Comparison of ENCODE assay signal across 9 cellular contexts in the genomic region with DNA sequence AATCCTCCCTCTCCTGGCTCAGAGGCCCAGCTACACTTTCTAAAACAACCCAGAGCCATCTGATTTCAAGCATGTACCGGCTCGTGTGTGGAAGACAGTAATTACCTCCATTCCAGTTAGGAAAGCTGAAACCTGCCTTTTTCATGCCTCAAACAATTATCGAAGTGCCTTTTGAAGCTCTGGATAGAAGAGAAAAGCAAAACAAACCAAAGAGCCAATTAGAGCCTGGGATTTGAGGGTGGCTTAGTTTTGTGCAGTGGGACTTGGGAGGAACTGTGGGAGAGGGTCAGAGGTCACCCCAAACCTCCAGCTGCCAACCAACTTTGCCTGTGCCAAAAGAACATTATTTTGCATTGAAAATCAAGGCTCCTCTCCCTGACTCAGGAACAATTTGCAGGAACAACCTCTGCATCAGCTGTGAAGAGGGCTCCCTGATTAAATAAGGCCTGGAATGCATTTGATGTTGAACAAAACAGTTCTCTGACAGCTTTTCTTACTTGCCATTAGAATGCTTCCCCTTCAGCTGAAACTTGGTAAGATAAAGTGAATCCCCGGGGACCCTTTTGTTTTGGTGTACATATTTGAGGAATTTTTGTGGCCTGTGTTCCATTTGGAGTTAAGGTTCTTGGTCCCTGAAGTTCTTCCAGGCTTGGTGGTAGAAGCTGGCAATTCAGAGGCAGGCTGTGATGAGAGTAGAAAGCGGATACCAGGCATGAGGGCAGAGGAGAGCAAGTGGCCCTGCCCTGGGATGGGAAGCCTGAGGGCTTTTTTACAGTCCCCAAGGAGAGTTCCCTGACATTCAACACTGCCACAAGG.
DNase-seq lines count a peak whose midpoint lies in the region; ATAC-seq and TF ChIP-seq lines count a peak whose summit lies in the region.
"Had no signal": no experiment of that assay in that cellular context is flagged by ENCODE, and none has a peak within 500 bp of the region (broad histone marks: within the 10 kb centered on the region; RNA-seq: fewer than 3 reads in every experiment).

No MANE protein-coding gene starts in this region.

- ATAC-seq in lower lobe of right lung (no peak), GM21423 (IDR thresholded peaks at IDR 0.05; ENCODE audit: unreplicated experiment) (no peak)

- TF ChIP-seq CTCF in coronary artery (IDR thresholded peaks at IDR 0.05) (no peak), lower lobe of right lung (IDR thresholded peaks at IDR 0.05) (no peak)

- no peaks in the 10 kb centered on the region for H3K9me3 ChIP-seq in lower lobe of right lung

- DNase-seq in NCI-H1105 treated with DMSO at 0.1 percent for 48 hours (lab: John Stamatoyannopoulos, UW) (peak; percentile 65), coronary artery (ENCODE audit: low spot score) (peak; percentile 70), lower lobe of right lung (no peak), stromal cell of bone marrow (ENCODE audit: low read depth) (peak; percentile 51), NCI-H82 treated with DMSO at 0.1 percent for 48 hours (lab: John Stamatoyannopoulos, UW; ENCODE audit: unreplicated experiment) (no peak), iPS-NIHi11 (ENCODE audit: low spot score) (no peak)
- no peak for DNase-seq in activated CD4-positive, alpha-beta T cell treated with anti-CD3 and anti-CD28 coated beads, Interleukin-2, amount 50 U/mL, for 4 hours
- DNase-seq: T-helper 1 cell had no signal

- H3K4me3 ChIP-seq in coronary artery (no peak overlapping the region), lower lobe of right lung (no peak overlapping the region)

- intact Hi-C loops in lower lobe of right lung (cut with DNase I) = no loop called here

- H3K27ac ChIP-seq in coronary artery (peak overlapping the region; percentile 64 to 79), lower lobe of right lung (peak overlapping the region; percentile 83)

- H3K36me3 ChIP-seq in lower lobe of right lung = no peaks in the 10 kb centered on the region

- peaks cover 64% of the 10 kb centered on the region for H3K4me1 ChIP-seq in lower lobe of right lung

- H3K27me3 ChIP-seq in lower lobe of right lung (ENCODE audit: low read depth) = no peaks in the 10 kb centered on the region

Comparison
In these comparisons a context has a peak if more than half of its experiments do, and no peak if none do; other contexts are left out.
1. DNase-seq: peak in NCI-H1105 treated with DMSO at 0.1 percent for 48 hours (single experiment), coronary artery (single experiment) and stromal cell of bone marrow (single experiment); none in lower lobe of right lung (single experiment), NCI-H82 treated with DMSO at 0.1 percent for 48 hours (single experiment), iPS-NIHi11 (single experiment) and activated CD4-positive, alpha-beta T cell treated with anti-CD3 and anti-CD28 coated beads, Interleukin-2, amount 50 U/mL, for 4 hours (0 of 2).